Comparison of ENCODE assay signal across 12 cellular contexts in genomic region chr10:101018118-101018599, GRCh38. TPM values are rescaled to one million over a fixed set of nuclear protein-coding genes. Genes with fewer than 3 reads are reported as not detected.
DNase-seq lines count a peak whose midpoint lies in the region; ATAC-seq and TF ChIP-seq lines count a peak whose summit lies in the region.
"Had no signal": no experiment of that assay in that cellular context is flagged by ENCODE, and none has a peak within 500 bp of the region (broad histone marks: within the 10 kb centered on the region; RNA-seq: fewer than 3 reads in every experiment).

No MANE protein-coding gene starts in this region.

- intact Hi-C loops in left ventricle myocardium superior (cut with micrococcal nuclease) (no loop called here), right cardiac atrium (cut with DNase I) (no loop called here)

- H3K27me3 ChIP-seq in right cardiac atrium (ENCODE audit: control insufficient read depth, insufficient read depth) (no peaks in the 10 kb centered on the region), iPS-15b (ENCODE audit: control insufficient read depth, insufficient read depth, low read length) (peaks cover 55% of the 10 kb centered on the region)
- H3K27me3 ChIP-seq: pancreas had no signal

- H3K4me1 Mint-ChIP-seq in stimulated activated naive B cell treated with anti-CD40 and anti-IgM and Interleukin-4, amounts not matched to agents 10 μg/mL and 1 μg/mL and 100 μg/mL, for 72 hours = peaks cover 22 to 38% of the 10 kb centered on the region in 2 donors
- peaks cover 37% of the 10 kb centered on the region for H3K4me1 Mint-ChIP-seq in stimulated activated effector memory CD8-positive, alpha-beta T cell treated with anti-CD3 and anti-CD28 coated beads, Interleukin-12 subunit alpha, Interleukin-12 subunit beta, amount 100 ng/mL, for 72 hours
- peaks cover 31% of the 10 kb centered on the region for H3K4me1 Mint-ChIP-seq in HFFc6 (ENCODE audit: low read depth)

- H3K9ac ChIP-seq in iPS-15b (ENCODE audit: low read depth, low read length) = no peak overlapping the region

- H3K4me3 ChIP-seq in right cardiac atrium (ENCODE audit: low read length) (no peak overlapping the region), iPS-15b (ENCODE audit: low read depth, low read length) (peak overlapping the region; percentile 53)
- H3K4me3 ChIP-seq: pancreas, uterus had no signal

- no peaks in the 10 kb centered on the region for H3K36me3 Mint-ChIP-seq in stimulated activated naive B cell treated with anti-CD40 and anti-IgM and Interleukin-4, amounts not matched to agents 10 μg/mL and 1 μg/mL and 100 μg/mL, for 72 hours
- peaks cover 6% of the 10 kb centered on the region for H3K36me3 Mint-ChIP-seq in stimulated activated effector memory CD8-positive, alpha-beta T cell treated with anti-CD3 and anti-CD28 coated beads, Interleukin-12 subunit alpha, Interleukin-12 subunit beta, amount 100 ng/mL, for 72 hours
- no peaks in the 10 kb centered on the region for H3K36me3 Mint-ChIP-seq in HFFc6 (ENCODE audit: low read depth)

- TF ChIP-seq POLR2A in erythroblast (IDR thresholded peaks at IDR 0.05; ENCODE audit: low read length) = no peak

- no peaks in the 10 kb centered on the region for H3K9me3 ChIP-seq in right cardiac atrium (ENCODE audit: control insufficient read depth, low read length)
- no peaks in the 10 kb centered on the region for H3K9me3 ChIP-seq in iPS-15b (ENCODE audit: control insufficient read depth, insufficient read depth, low read length)
- H3K9me3 ChIP-seq: heart left ventricle, pancreas, uterus had no signal

- H3K4me1 ChIP-seq in right cardiac atrium (ENCODE audit: control insufficient read depth, insufficient read depth, low read length) (no peaks in the 10 kb centered on the region), iPS-15b (ENCODE audit: control insufficient read depth, insufficient read depth, low read length) (no peaks in the 10 kb centered on the region)
- H3K4me1 ChIP-seq: uterus had no signal

- peaks cover 49 to 67% of the 10 kb centered on the region in 2 donors for H3K27me3 Mint-ChIP-seq in stimulated activated naive B cell treated with anti-CD40 and anti-IgM and Interleukin-4, amounts not matched to agents 10 μg/mL and 1 μg/mL and 100 μg/mL, for 72 hours
- peaks cover 12% of the 10 kb centered on the region for H3K27me3 Mint-ChIP-seq in HFFc6 (ENCODE audit: insufficient read depth)

- H3K27ac ChIP-seq in right cardiac atrium (ENCODE audit: low read length) = no peak overlapping the region
- H3K27ac ChIP-seq: pancreas had no signal

- ATAC-seq in left ventricle myocardium superior (peak; percentile 4), right cardiac atrium (no peak)
- ATAC-seq in stimulated activated naive B cell treated with anti-CD40 and anti-IgM and Interleukin-4, amounts not matched to agents 10 μg/mL and 1 μg/mL and 100 μg/mL, for 72 hours (replicated peaks) = peak; percentile 61 to 65
- ATAC-seq in stimulated activated effector memory CD8-positive, alpha-beta T cell treated with anti-CD3 and anti-CD28 coated beads, Interleukin-12 subunit alpha, Interleukin-12 subunit beta, amount 100 ng/mL, for 72 hours = no peak

- TF ChIP-seq CTCF in HFFc6 (IDR thresholded peaks at IDR 0.05) = no peak

- H3K27ac Mint-ChIP-seq in stimulated activated naive B cell treated with anti-CD40 and anti-IgM and Interleukin-4, amounts not matched to agents 10 μg/mL and 1 μg/mL and 100 μg/mL, for 72 hours = peak overlapping the region; percentile 87
- H3K27ac Mint-ChIP-seq in stimulated activated effector memory CD8-positive, alpha-beta T cell treated with anti-CD3 and anti-CD28 coated beads, Interleukin-12 subunit alpha, Interleukin-12 subunit beta, amount 100 ng/mL, for 72 hours = no peak overlapping the region
- no peak overlapping the region for H3K27ac Mint-ChIP-seq in HFFc6
- H3K27ac Mint-ChIP-seq: activated CD8-positive, alpha-beta T cell treated with anti-CD3 and anti-CD28 coated beads, Interleukin-2, amount 10 ng/mL, durations not matched to agents 7 days and 5 days had no signal

- no peaks in the 10 kb centered on the region for H3K9me3 Mint-ChIP-seq in stimulated activated naive B cell treated with anti-CD40 and anti-IgM and Interleukin-4, amounts not matched to agents 10 μg/mL and 1 μg/mL and 100 μg/mL, for 72 hours
- H3K9me3 Mint-ChIP-seq in stimulated activated effector memory CD8-positive, alpha-beta T cell treated with anti-CD3 and anti-CD28 coated beads, Interleukin-12 subunit alpha, Interleukin-12 subunit beta, amount 100 ng/mL, for 72 hours = no peaks in the 10 kb centered on the region
- no peaks in the 10 kb centered on the region for H3K9me3 Mint-ChIP-seq in HFFc6

- H3K36me3 ChIP-seq in iPS-15b (ENCODE audit: control insufficient read depth, insufficient read depth, low read length) = peaks cover 2% of the 10 kb centered on the region
- H3K36me3 ChIP-seq: heart left ventricle, pancreas, uterus had no signal

- 52% methylated on average over 20 of the region's 20 CpGs for WGBS in right cardiac atrium

- peak overlapping the region; percentile 61 to 71 for H3K4me3 Mint-ChIP-seq in stimulated activated naive B cell treated with anti-CD40 and anti-IgM and Interleukin-4, amounts not matched to agents 10 μg/mL and 1 μg/mL and 100 μg/mL, for 72 hours
- no peak overlapping the region for H3K4me3 Mint-ChIP-seq in stimulated activated effector memory CD8-positive, alpha-beta T cell treated with anti-CD3 and anti-CD28 coated beads, Interleukin-12 subunit alpha, Interleukin-12 subunit beta, amount 100 ng/mL, for 72 hours
- H3K4me3 Mint-ChIP-seq in HFFc6 = no peak overlapping the region
- H3K4me3 Mint-ChIP-seq: activated CD8-positive, alpha-beta T cell treated with anti-CD3 and anti-CD28 coated beads, Interleukin-2, amount 10 ng/mL, durations not matched to agents 7 days and 5 days had no signal

- DNase-seq in left ventricle myocardium superior (no peak), right cardiac atrium (no peak), SKM-1 treated with dmso at 0.1 percent for 144 hours (lab: John Stamatoyannopoulos, UW; ENCODE audit: unreplicated experiment) (peak; percentile 86), HFFc6 (no peak), erythroblast (lab: John Stamatoyannopoulos, UW) (no peak)
- no peak for DNase-seq in stimulated activated naive B cell treated with anti-CD40 and anti-IgM and Interleukin-4, amounts not matched to agents 10 μg/mL and 1 μg/mL and 100 μg/mL, for 72 hours
- no peak for DNase-seq in stimulated activated effector memory CD8-positive, alpha-beta T cell treated with anti-CD3 and anti-CD28 coated beads, Interleukin-12 subunit alpha, Interleukin-12 subunit beta, amount 100 ng/mL, for 72 hours (ENCODE audit: low spot score in 2 of 2)

RNA-seq across cellular contexts. Expression of gene PDZD7, which starts 12.8 kb away (rescaled TPM):
- total RNA-seq in left ventricle myocardium superior = 0.17 TPM
- under 1 TPM; 0.33 to 0.94 (median 0.83) TPM for total RNA-seq in right cardiac atrium
- 0.41 TPM for polyA plus RNA-seq in right cardiac atrium
- 1 to 10 TPM; 1.1 to 1.9 (median 1.2) TPM for total RNA-seq in HFFc6 (2021; fragmentation: NEBNext Ultra II Directional; extraction: Animal tissue kit (Norgen Biotek cat#: 25700))

RNA-seq across cellular contexts. Expression of gene SFXN3, which starts 12.9 kb away (rescaled TPM):
- 11.0 TPM for total RNA-seq in left ventricle myocardium superior
- total RNA-seq in right cardiac atrium = 10 to 100 TPM; 21.1 to 28.1 (median 24.7) TPM
- polyA plus RNA-seq in right cardiac atrium = 18.0 TPM
- total RNA-seq in HFFc6 (2021; fragmentation: NEBNext Ultra II Directional; extraction: Animal tissue kit (Norgen Biotek cat#: 25700)) = 10 to 100 TPM; 44.1 to 57.4 (median 50.5) TPM

RNA-seq across cellular contexts. Expression of gene LZTS2, which starts 18.6 kb away (rescaled TPM):
- total RNA-seq in left ventricle myocardium superior (44.9 TPM), right cardiac atrium (10 to 100 TPM; 42.5 to 48.5 (median 47.5) TPM)
- polyA plus RNA-seq in right cardiac atrium = 66.4 TPM
- total RNA-seq in HFFc6 (2021; fragmentation: NEBNext Ultra II Directional; extraction: Animal tissue kit (Norgen Biotek cat#: 25700)) = 10 to 100 TPM; 66.8 to 80.5 (median 74.6) TPM

RNA-seq across cellular contexts. Expression of gene TWNK, which starts 30.8 kb away (rescaled TPM):
- total RNA-seq in left ventricle myocardium superior (8.0 TPM), right cardiac atrium (1 to 10 TPM; 4.3 to 7.5 (median 5.2) TPM)
- polyA plus RNA-seq in right cardiac atrium = 4.4 TPM
- total RNA-seq in HFFc6 (2021; fragmentation: NEBNext Ultra II Directional; extraction: Animal tissue kit (Norgen Biotek cat#: 25700)) = 1 to 10 TPM; 5.7 to 9.5 (median 7.0) TPM

RNA-seq across cellular contexts. Expression of gene MRPL43, which starts 30.9 kb away (rescaled TPM):
- 55.9 TPM for total RNA-seq in left ventricle myocardium superior
- 10 to 100 TPM; 47.2 to 62.6 (median 60.6) TPM for total RNA-seq in right cardiac atrium
- 90.6 TPM for polyA plus RNA-seq in right cardiac atrium
- total RNA-seq in HFFc6 (2021; fragmentation: NEBNext Ultra II Directional; extraction: Animal tissue kit (Norgen Biotek cat#: 25700)) = 100 to 1,000 TPM; 101 to 120 (median 115) TPM

Comparison
In these comparisons a context has a peak if more than half of its experiments do, and no peak if none do; other contexts are left out.
1. ATAC-seq: peak in left ventricle myocardium superior (single experiment) and stimulated activated naive B cell treated with anti-CD40 and anti-IgM and Interleukin-4, amounts not matched to agents 10 μg/mL and 1 μg/mL and 100 μg/mL, for 72 hours (2 of 2); none in right cardiac atrium (0 of 2) and stimulated activated effector memory CD8-positive, alpha-beta T cell treated with anti-CD3 and anti-CD28 coated beads, Interleukin-12 subunit alpha, Interleukin-12 subunit beta, amount 100 ng/mL, for 72 hours (single experiment).
2. H3K4me3 Mint-ChIP-seq: peak in stimulated activated naive B cell treated with anti-CD40 and anti-IgM and Interleukin-4, amounts not matched to agents 10 μg/mL and 1 μg/mL and 100 μg/mL, for 72 hours (2 of 2); none in stimulated activated effector memory CD8-positive, alpha-beta T cell treated with anti-CD3 and anti-CD28 coated beads, Interleukin-12 subunit alpha, Interleukin-12 subunit beta, amount 100 ng/mL, for 72 hours (single experiment) and HFFc6 (single experiment).